1 cellular context compared by ENCODE assay signal in the genomic region with DNA sequence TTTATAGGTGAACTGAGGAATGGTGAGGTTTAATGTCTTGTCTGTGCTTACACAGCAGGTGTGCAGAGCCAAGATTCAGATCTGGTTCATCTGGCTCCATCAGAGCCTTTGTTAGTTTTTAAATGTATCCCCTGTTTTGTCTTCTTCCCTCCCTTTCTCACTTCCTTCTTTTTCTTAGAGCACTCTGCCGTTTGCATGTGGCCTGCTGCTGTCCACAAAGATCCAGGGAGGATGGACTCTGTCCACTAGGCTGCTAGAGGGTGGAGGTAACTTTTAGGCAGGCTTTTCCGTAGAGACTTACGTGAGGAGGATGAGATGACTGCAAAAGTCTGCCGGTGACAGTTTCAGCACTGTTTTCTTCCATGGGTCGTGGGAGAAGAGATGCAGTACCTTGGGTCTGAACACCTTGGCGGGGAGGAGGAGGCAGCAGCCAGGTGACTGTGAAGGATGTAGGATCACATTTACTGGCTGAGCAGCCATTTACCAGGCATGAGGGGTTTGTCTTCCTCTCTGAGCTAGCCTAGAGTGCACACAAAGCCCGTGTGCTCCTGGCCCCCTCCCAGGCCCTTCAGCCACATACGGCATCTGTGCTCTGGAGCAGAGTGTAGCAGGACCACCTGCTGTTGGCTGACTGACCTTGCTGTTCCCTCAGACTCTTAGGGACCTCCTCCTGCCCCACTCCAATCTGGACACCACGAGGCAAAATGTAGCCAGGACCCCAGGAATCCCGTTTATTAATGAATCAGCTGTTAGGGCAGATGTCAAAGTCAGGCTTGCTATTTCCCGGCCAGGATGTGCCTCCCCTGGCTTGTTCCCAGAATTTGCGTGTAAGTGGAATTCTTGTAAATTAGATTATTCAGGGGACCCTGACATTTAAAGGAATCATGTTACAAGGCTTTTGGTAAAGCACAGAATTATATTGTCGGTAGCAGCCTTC.
TF ChIP-seq lines count a peak whose summit lies in the region.

No MANE protein-coding gene starts in this region.

TF ChIP-seq in K562, 482 proteins besides CTCF, POLR2A, EP300 and RAD21:
- peak in 1 of 2 experiments; percentile 30; a peak in 1 of 4 replicates for TF ChIP-seq SRF (CRISPR knock-in tag; IDR thresholded peaks at IDR 0.05)
- no peak for TF ChIP-seq ZNF589 (CRISPR knock-in tag; IDR thresholded peaks at IDR 0.05; ENCODE audit: low read depth)
- TF ChIP-seq ZNF586 (CRISPR knock-in tag; conservative IDR thresholded peaks at IDR 0.05), result no peak
- no peak for TF ChIP-seq MTA3 (IDR thresholded peaks at IDR 0.05; ENCODE audit: borderline replicate concordance)
- no peak for TF ChIP-seq EGR1 (conservative IDR thresholded peaks at IDR 0.05)
- TF ChIP-seq ARID4B (CRISPR knock-in tag; IDR thresholded peaks at IDR 0.05), result 0 out of 2 replicates have a peak, but pooled peaks have one; percentile 30
- no peak for TF ChIP-seq ZNF444 (CRISPR knock-in tag; IDR thresholded peaks at IDR 0.05)
- no peak for TF ChIP-seq GATAD2A (IDR thresholded peaks at IDR 0.05)
- TF ChIP-seq LEF1 (IDR thresholded peaks at IDR 0.05), result no peak
- TF ChIP-seq SPI1 (IDR thresholded peaks at IDR 0.05; ENCODE audit: borderline replicate concordance, low read depth, low read length), result peak; percentile 79
- no peak for TF ChIP-seq RFX1 (IDR thresholded peaks at IDR 0.05)
- TF ChIP-seq, protein P1, sequence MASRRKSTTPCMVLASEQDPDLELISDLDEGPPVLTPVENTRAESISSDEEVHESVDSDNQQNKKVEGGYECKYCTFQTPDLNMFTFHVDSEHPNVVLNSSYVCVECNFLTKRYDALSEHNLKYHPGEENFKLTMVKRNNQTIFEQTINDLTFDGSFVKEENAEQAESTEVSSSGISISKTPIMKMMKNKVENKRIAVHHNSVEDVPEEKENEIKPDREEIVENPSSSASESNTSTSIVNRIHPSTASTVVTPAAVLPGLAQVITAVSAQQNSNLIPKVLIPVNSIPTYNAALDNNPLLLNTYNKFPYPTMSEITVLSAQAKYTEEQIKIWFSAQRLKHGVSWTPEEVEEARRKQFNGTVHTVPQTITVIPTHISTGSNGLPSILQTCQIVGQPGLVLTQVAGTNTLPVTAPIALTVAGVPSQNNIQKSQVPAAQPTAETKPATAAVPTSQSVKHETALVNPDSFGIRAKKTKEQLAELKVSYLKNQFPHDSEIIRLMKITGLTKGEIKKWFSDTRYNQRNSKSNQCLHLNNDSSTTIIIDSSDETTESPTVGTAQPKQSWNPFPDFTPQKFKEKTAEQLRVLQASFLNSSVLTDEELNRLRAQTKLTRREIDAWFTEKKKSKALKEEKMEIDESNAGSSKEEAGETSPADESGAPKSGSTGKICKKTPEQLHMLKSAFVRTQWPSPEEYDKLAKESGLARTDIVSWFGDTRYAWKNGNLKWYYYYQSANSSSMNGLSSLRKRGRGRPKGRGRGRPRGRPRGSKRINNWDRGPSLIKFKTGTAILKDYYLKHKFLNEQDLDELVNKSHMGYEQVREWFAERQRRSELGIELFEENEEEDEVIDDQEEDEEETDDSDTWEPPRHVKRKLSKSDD (conservative IDR thresholded peaks at IDR 0.05; ENCODE audit: low read length), result no peak
- TF ChIP-seq, protein P2, sequence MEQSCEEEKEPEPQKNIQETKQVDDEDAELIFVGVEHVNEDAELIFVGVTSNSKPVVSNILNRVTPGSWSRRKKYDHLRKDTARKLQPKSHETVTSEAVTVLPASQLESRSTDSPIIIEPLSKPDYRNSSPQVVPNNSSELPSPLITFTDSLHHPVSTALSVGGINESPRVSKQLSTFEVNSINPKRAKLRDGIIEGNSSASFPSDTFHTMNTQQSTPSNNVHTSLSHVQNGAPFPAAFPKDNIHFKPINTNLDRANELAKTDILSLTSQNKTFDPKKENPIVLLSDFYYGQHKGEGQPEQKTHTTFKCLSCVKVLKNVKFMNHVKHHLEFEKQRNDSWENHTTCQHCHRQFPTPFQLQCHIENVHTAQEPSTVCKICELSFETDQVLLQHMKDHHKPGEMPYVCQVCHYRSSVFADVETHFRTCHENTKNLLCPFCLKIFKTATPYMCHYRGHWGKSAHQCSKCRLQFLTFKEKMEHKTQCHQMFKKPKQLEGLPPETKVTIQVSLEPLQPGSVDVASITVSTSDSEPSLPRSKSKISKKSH (CRISPR knock-in tag; IDR thresholded peaks at IDR 0.05), result no peak
- no peak for TF ChIP-seq NR2F6 (CRISPR knock-in tag; IDR thresholded peaks at IDR 0.05)
- no peak for TF ChIP-seq ZNF583 (CRISPR knock-in tag; IDR thresholded peaks at IDR 0.05)
- no peak for TF ChIP-seq GTF2F1 (IDR thresholded peaks at IDR 0.05; ENCODE audit: low read depth, low read length)
